8 cellular contexts compared by ENCODE assay signal in the genomic region with DNA sequence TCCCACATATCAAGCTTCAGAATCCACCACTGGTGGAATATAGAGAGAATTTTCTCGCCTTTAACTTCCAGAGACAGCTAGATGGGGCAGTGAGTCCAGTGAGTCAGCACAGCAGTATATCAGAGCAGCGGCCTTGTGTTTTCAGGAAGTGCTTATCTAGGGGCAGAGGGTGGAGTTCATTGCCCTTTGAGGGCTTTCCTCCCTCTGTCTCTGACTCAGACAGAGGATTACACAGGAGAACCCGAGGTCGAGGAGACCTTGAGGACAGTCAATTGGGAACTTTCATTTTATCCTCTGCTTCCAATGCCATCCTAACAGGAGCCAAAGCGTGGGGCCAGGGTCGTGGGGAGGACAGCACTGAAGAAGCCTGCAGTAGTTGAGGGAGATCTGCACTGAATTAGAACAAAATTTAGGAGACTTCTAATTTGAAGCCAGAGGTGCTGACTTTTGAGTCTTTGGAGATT.
DNase-seq lines count a peak whose midpoint lies in the region; ATAC-seq and TF ChIP-seq lines count a peak whose summit lies in the region.

No MANE protein-coding gene starts in this region.

- H3K4me1 Mint-ChIP-seq in activated CD4-positive, alpha-beta T cell treated with anti-CD3 and anti-CD28 coated beads, Interleukin-2, amount 10 ng/mL, durations not matched to agents 24 days and 14 days = peaks cover 24% of the 10 kb centered on the region
- H3K4me1 Mint-ChIP-seq in stimulated activated naive CD8-positive, alpha-beta T cell treated with anti-CD3 and anti-CD28 coated beads, Interleukin-15, Interleukin-2, amounts not matched to agents 100 ng/mL and 50 ng/mL, for 24 hours (ENCODE audit: low read depth) = peaks cover 42% of the 10 kb centered on the region

- no peaks in the 10 kb centered on the region for H3K9me3 Mint-ChIP-seq in activated CD4-positive, alpha-beta T cell treated with anti-CD3 and anti-CD28 coated beads, Interleukin-2, amount 10 ng/mL, durations not matched to agents 24 days and 14 days
- H3K9me3 Mint-ChIP-seq in stimulated activated naive CD8-positive, alpha-beta T cell treated with anti-CD3 and anti-CD28 coated beads, Interleukin-15, Interleukin-2, amounts not matched to agents 100 ng/mL and 50 ng/mL, for 24 hours = no peaks in the 10 kb centered on the region

- peak; percentile 77 to 83 for ATAC-seq in activated CD4-positive, CD25-positive, alpha-beta regulatory T cell treated with anti-CD3 and anti-CD28 coated beads, Interleukin-2, amount 50 U/mL, for 24 hours

- H3K4me3 Mint-ChIP-seq in activated CD4-positive, alpha-beta T cell treated with anti-CD3 and anti-CD28 coated beads, Interleukin-2, amount 10 ng/mL, durations not matched to agents 24 days and 14 days = peak overlapping the region; percentile 57
- peak overlapping the region; percentile 65 for H3K4me3 Mint-ChIP-seq in stimulated activated naive CD8-positive, alpha-beta T cell treated with anti-CD3 and anti-CD28 coated beads, Interleukin-15, Interleukin-2, amounts not matched to agents 100 ng/mL and 50 ng/mL, for 24 hours

- peak overlapping the region; percentile 52 for H3K27ac Mint-ChIP-seq in activated CD4-positive, alpha-beta T cell treated with anti-CD3 and anti-CD28 coated beads, Interleukin-2, amount 10 ng/mL, durations not matched to agents 24 days and 14 days
- peak overlapping the region; percentile 74 for H3K27ac Mint-ChIP-seq in stimulated activated naive CD8-positive, alpha-beta T cell treated with anti-CD3 and anti-CD28 coated beads, Interleukin-15, Interleukin-2, amounts not matched to agents 100 ng/mL and 50 ng/mL, for 24 hours

- no peaks in the 10 kb centered on the region for H3K36me3 Mint-ChIP-seq in activated CD4-positive, alpha-beta T cell treated with anti-CD3 and anti-CD28 coated beads, Interleukin-2, amount 10 ng/mL, durations not matched to agents 24 days and 14 days (ENCODE audit: low read depth)
- no peaks in the 10 kb centered on the region for H3K36me3 Mint-ChIP-seq in stimulated activated naive CD8-positive, alpha-beta T cell treated with anti-CD3 and anti-CD28 coated beads, Interleukin-15, Interleukin-2, amounts not matched to agents 100 ng/mL and 50 ng/mL, for 24 hours (ENCODE audit: low read depth)

- H3K9ac ChIP-seq in HUES48 (ENCODE audit: low read depth, low read length) = no peak overlapping the region

- H3K9me3 ChIP-seq in HUES48 (ENCODE audit: control insufficient read depth, insufficient read depth, low read length) = no peaks in the 10 kb centered on the region
- H3K9me3 ChIP-seq in left ventricle myocardium inferior (replicated peaks) = no peaks in the 10 kb centered on the region

- H3K4me1 ChIP-seq in HUES48 (ENCODE audit: control insufficient read depth, insufficient read depth, low read length) (no peaks in the 10 kb centered on the region), left ventricle myocardium inferior (peaks cover 53% of the 10 kb centered on the region)

- H3K4me3 ChIP-seq in HUES48 (ENCODE audit: low read depth, low read length) (no peak overlapping the region), left ventricle myocardium inferior (peak overlapping the region; percentile 10)

- intact Hi-C loops in activated CD4-positive, alpha-beta T cell treated with anti-CD3 and anti-CD28 coated beads, Interleukin-2, amount 10 ng/mL, durations not matched to agents 24 days and 14 days (cut with micrococcal nuclease) = loop anchor here (2.0 to 10.0 kb wide), 3 partner anchors 18 to 64 kb away; no protein-coding TSS in a partner anchor
- intact Hi-C loops in left ventricle myocardium inferior (cut with micrococcal nuclease) = no loop called here

- no peaks in the 10 kb centered on the region for H3K36me3 ChIP-seq in HUES48 (ENCODE audit: control insufficient read depth, insufficient read depth, low read length)
- no peaks in the 10 kb centered on the region for H3K36me3 ChIP-seq in left ventricle myocardium inferior

- no peak for DNase-seq in activated CD4-positive, CD25-positive, alpha-beta regulatory T cell treated with anti-CD3 and anti-CD28 coated beads, Interleukin-2, amount 50 U/mL, for 72 hours
- DNase-seq in activated CD4-positive, alpha-beta T cell treated with anti-CD3 and anti-CD28 coated beads, Interleukin-2, amount 10 ng/mL, durations not matched to agents 24 days and 14 days = peak; percentile 74
- DNase-seq in left ventricle myocardium inferior = no peak
- DNase-seq in hepatic stellate cell (ENCODE audit: low spot score) = no peak
- no peak for DNase-seq in AG08395 (ENCODE audit: low spot score)

- peaks cover 11% of the 10 kb centered on the region for H3K27me3 Mint-ChIP-seq in activated CD4-positive, alpha-beta T cell treated with anti-CD3 and anti-CD28 coated beads, Interleukin-2, amount 10 ng/mL, durations not matched to agents 24 days and 14 days
- no peaks in the 10 kb centered on the region for H3K27me3 Mint-ChIP-seq in stimulated activated naive CD8-positive, alpha-beta T cell treated with anti-CD3 and anti-CD28 coated beads, Interleukin-15, Interleukin-2, amounts not matched to agents 100 ng/mL and 50 ng/mL, for 24 hours

- TF ChIP-seq CTCF in left ventricle myocardium inferior (IDR thresholded peaks at IDR 0.05; ENCODE audit: borderline replicate concordance) = no peak

- H3K27ac ChIP-seq in HUES48 (ENCODE audit: low read depth, low read length) = peak overlapping the region; percentile 22
- H3K27ac ChIP-seq in left ventricle myocardium inferior (replicated peaks) = peak overlapping the region; percentile 68

- no peaks in the 10 kb centered on the region for H3K27me3 ChIP-seq in HUES48 (ENCODE audit: control insufficient read depth, insufficient read depth, low read length)
- no peaks in the 10 kb centered on the region for H3K27me3 ChIP-seq in left ventricle myocardium inferior (ENCODE audit: low read depth)
